ENCODE assay signal across 18 cellular contexts in genomic region chr7:88276605-88277153, GRCh38. TPM values are rescaled to one million over a fixed set of nuclear protein-coding genes. Genes with fewer than 3 reads are reported as not detected.
DNase-seq lines count a peak whose midpoint lies in the region; ATAC-seq and TF ChIP-seq lines count a peak whose summit lies in the region.
"Had no signal": no experiment of that assay in that cellular context is flagged by ENCODE, and none has a peak within 500 bp of the region (broad histone marks: within the 10 kb centered on the region; RNA-seq: fewer than 3 reads in every experiment).

No MANE protein-coding gene starts in this region.

- TF ChIP-seq POLR2A in body of pancreas (IDR thresholded peaks at IDR 0.05), result no peak

- H3K27me3 ChIP-seq in neutrophil (no peaks in the 10 kb centered on the region), body of pancreas (no peaks in the 10 kb centered on the region)
- H3K27me3 ChIP-seq: Peyer's patch, SJSA1 had no signal

- 90 to 92% methylated on average over 3 of the region's 3 CpGs for WGBS in body of pancreas, 2 donors

- ATAC-seq in left lobe of liver (peak; percentile 79), body of pancreas (no peak), HG03039 (IDR thresholded peaks at IDR 0.05; ENCODE audit: unreplicated experiment) (no peak), GM18873 (IDR thresholded peaks at IDR 0.05; ENCODE audit: low FRiP score, unreplicated experiment) (no peak)

- H3K4me1 ChIP-seq in neutrophil (ENCODE audit: control insufficient read depth in 1 of 2, insufficient read depth in 1 of 2, low read depth in 1 of 2, low read length in 1 of 2), result peaks cover 49 to 77% of the 10 kb centered on the region in 2 experiments
- H3K4me1 ChIP-seq in body of pancreas, result peaks cover 25% of the 10 kb centered on the region
- H3K4me1 ChIP-seq: Caco-2, Peyer's patch, SJSA1 had no signal

- intact Hi-C loops in body of pancreas (cut with DNase I), result no loop called here

- H3K4me3 ChIP-seq in neutrophil (ENCODE audit: low read depth in 1 of 2, low read length in 1 of 2) (no peak overlapping the region), body of pancreas (no peak overlapping the region)
- H3K4me3 ChIP-seq: Peyer's patch, SJSA1 had no signal

- no peaks in the 10 kb centered on the region for H3K9me3 ChIP-seq in neutrophil
- no peaks in the 10 kb centered on the region for H3K9me3 ChIP-seq in body of pancreas
- H3K9me3 ChIP-seq: Caco-2, Peyer's patch, SJSA1 had no signal

- DNase-seq in DMS79 treated with DMSO at 0.1 percent for 48 hours (lab: John Stamatoyannopoulos, UW) (peak; percentile 12), DMS79 (lab: John Stamatoyannopoulos, UW) (no peak), left lobe of liver (ENCODE audit: low spot score) (no peak), body of pancreas (no peak)
- DNase-seq in effector CD8-positive, alpha-beta T cell (lab: John Stamatoyannopoulos, UW), result no peak
- DNase-seq: 8988T; Caco-2; CD4-positive, CD25-positive, alpha-beta regulatory T cell; Kasumi-1; NCI-H1105; NCI-H1694; NCI-H2081 treated with DMSO at 0.1 percent for 48 hours; Peyer's patch had no signal

- H3K27ac ChIP-seq in neutrophil (peak overlapping the region; percentile 86), body of pancreas (no peak overlapping the region)
- H3K27ac ChIP-seq: Peyer's patch, SJSA1 had no signal

- TF ChIP-seq CTCF in neutrophil (IDR thresholded peaks at IDR 0.05) (no peak), body of pancreas (IDR thresholded peaks at IDR 0.05) (no peak)

- H3K36me3 ChIP-seq in neutrophil (peaks cover 59% of the 10 kb centered on the region), body of pancreas (replicated peaks in 1 of 2; ENCODE audit: insufficient read depth in 1 of 2, low read depth in 2 of 2) (no peaks in the 10 kb centered on the region)
- H3K36me3 ChIP-seq: Peyer's patch, SJSA1 had no signal

RNA-seq across cellular contexts. Expression of gene STEAP4, which starts 30.0 kb away (rescaled TPM):
- total RNA-seq in left lobe of liver, result 28.3 TPM
- 10 to 100 TPM; 14.3 to 14.8 TPM for total RNA-seq in body of pancreas
- total RNA-seq: B cell; Caco-2; CD4-positive, CD25-positive, alpha-beta regulatory T cell; SJSA1 had no signal

RNA-seq across cellular contexts. Expression of gene SRI, which starts 56.8 kb away (rescaled TPM):
- total RNA-seq in left lobe of liver, result 17.4 TPM
- 10 to 100 TPM; 23.1 to 36.3 TPM for total RNA-seq in body of pancreas
